ENCODE assay signal across 22 cellular contexts in genomic region chr20:24580006-24580405, GRCh38.
"Had no signal": no experiment of that assay in that cellular context is flagged by ENCODE, and none has a peak within 500 bp of the region (broad histone marks: within the 10 kb centered on the region; RNA-seq: fewer than 3 reads in every experiment).

No MANE protein-coding gene starts in this region.

- H3K27me3 ChIP-seq: esophagus squamous epithelium, gastrocnemius medialis, neural progenitor cell, right atrium auricular region, spleen, transverse colon, vagina had no signal

- H3K4me1 Mint-ChIP-seq: naive thymus-derived CD4-positive, alpha-beta T cell had no signal

- DNase-seq: dermis blood vessel endothelial cell; effector memory CD8-positive, alpha-beta T cell; erythroblast; esophagus squamous epithelium; foreskin fibroblast; gastrocnemius medialis; naive thymus-derived CD4-positive, alpha-beta T cell; spleen; stimulated activated CD4-positive, alpha-beta T cell treated with anti-CD3 and anti-CD28 coated beads, Interleukin-4, amount 100 ng/mL, for 4 hours; stimulated activated naive B cell treated with anti-CD40 and anti-IgM and Interleukin-4, amounts not matched to agents 10 μg/mL and 1 μg/mL and 100 μg/mL, for 72 hours; transverse colon had no signal

- H3K27ac Mint-ChIP-seq: effector memory CD8-positive, alpha-beta T cell; memory B cell; naive thymus-derived CD4-positive, alpha-beta T cell; nephron; neural progenitor cell; stimulated activated naive B cell treated with anti-CD40 and anti-IgM and Interleukin-4, amounts not matched to agents 10 μg/mL and 1 μg/mL and 100 μg/mL, for 72 hours; stimulated activated naive CD8-positive, alpha-beta T cell treated with anti-CD3 and anti-CD28 coated beads, Interleukin-15, Interleukin-2, amounts not matched to agents 100 ng/mL and 50 ng/mL, for 24 hours had no signal

- H3K4me3 Mint-ChIP-seq: effector memory CD8-positive, alpha-beta T cell; memory B cell; naive thymus-derived CD4-positive, alpha-beta T cell; nephron; neural progenitor cell; stimulated activated naive B cell treated with anti-CD40 and anti-IgM and Interleukin-4, amounts not matched to agents 10 μg/mL and 1 μg/mL and 100 μg/mL, for 72 hours; stimulated activated naive CD8-positive, alpha-beta T cell treated with anti-CD3 and anti-CD28 coated beads, Interleukin-15, Interleukin-2, amounts not matched to agents 100 ng/mL and 50 ng/mL, for 24 hours had no signal

- ATAC-seq: effector memory CD8-positive, alpha-beta T cell; gastrocnemius medialis; left lobe of liver; naive thymus-derived CD4-positive, alpha-beta T cell; sciatic nerve had no signal

- H3K4me3 ChIP-seq: esophagus squamous epithelium, gastrocnemius medialis, lung, neural progenitor cell, prostate gland, right atrium auricular region, skin epidermis, spleen, transverse colon, vagina had no signal

- H3K4me2 ChIP-seq: neural progenitor cell had no signal

- H3K36me3 ChIP-seq: esophagus squamous epithelium, gastrocnemius medialis, neural progenitor cell, prostate gland, right atrium auricular region, spleen, transverse colon, vagina had no signal

- H3K9me3 ChIP-seq: esophagus squamous epithelium, gastrocnemius medialis, prostate gland, right atrium auricular region, spleen, transverse colon, vagina had no signal

- H2AFZ ChIP-seq: neural progenitor cell had no signal

- H3K9me3 Mint-ChIP-seq: effector memory CD8-positive, alpha-beta T cell; nephron; neural progenitor cell; stimulated activated naive CD8-positive, alpha-beta T cell treated with anti-CD3 and anti-CD28 coated beads, Interleukin-15, Interleukin-2, amounts not matched to agents 100 ng/mL and 50 ng/mL, for 24 hours had no signal

- H3K4me1 ChIP-seq: esophagus squamous epithelium, gastrocnemius medialis, neural progenitor cell, prostate gland, right atrium auricular region, spleen, transverse colon, vagina had no signal

- H3K27ac ChIP-seq: esophagus squamous epithelium, gastrocnemius medialis, neural progenitor cell, prostate gland, right atrium auricular region, skin epidermis, spleen, transverse colon, vagina had no signal

- H3K36me3 Mint-ChIP-seq: naive thymus-derived CD4-positive, alpha-beta T cell; neural progenitor cell; stimulated activated naive B cell treated with anti-CD40 and anti-IgM and Interleukin-4, amounts not matched to agents 10 μg/mL and 1 μg/mL and 100 μg/mL, for 72 hours had no signal

- H3K27me3 Mint-ChIP-seq: stimulated activated naive CD8-positive, alpha-beta T cell treated with anti-CD3 and anti-CD28 coated beads, Interleukin-15, Interleukin-2, amounts not matched to agents 100 ng/mL and 50 ng/mL, for 24 hours had no signal

- H3K9ac ChIP-seq: neural progenitor cell had no signal
